In the genomic region with DNA sequence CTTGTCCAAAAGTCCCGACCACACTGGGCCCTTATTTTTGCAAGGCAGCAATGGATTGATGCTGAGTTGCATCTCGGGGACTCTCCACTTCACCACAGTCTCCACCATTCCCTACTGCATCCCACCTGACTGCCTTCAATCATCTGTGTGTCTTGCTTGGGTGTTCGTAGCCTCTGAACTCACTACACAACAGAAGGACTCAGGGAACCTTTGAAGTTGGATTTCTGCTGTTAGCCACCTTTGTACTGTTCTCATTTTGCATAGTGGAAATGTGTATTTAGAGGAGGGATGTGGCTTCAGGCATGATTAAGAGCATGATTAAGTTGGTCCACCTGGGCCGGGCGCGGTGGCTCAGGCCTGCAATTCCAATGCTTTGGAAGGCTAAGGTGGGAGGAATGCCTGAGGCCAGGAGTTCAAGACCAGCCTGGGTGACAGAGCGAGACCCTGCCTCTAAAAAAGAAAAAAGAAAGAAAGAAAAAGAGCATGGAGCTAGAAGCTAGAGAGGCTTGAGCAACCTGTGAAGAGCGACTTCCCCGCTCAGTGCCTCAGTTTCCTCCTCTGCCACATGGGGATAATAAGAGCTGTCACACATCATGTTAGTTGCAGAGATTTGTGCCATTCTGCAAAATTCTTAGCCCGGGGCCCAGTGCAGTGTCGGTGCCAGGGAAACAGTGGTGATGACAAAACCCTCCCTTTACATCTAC, we compare ENCODE assay signal across 1 cellular context.
TF ChIP-seq lines count a peak whose summit lies in the region.

No MANE protein-coding gene starts in this region.

TF ChIP-seq in HepG2, 621 proteins besides CTCF, POLR2A, EP300 and RAD21 (continued from another document and continues in another):
- TF ChIP-seq CREB1 (IDR thresholded peaks at IDR 0.05) (peak; percentile 51), CREB1 (CRISPR knock-in tag; IDR thresholded peaks at IDR 0.05) (peak; percentile 62), RBM39 (IDR thresholded peaks at IDR 0.05; ENCODE audit: low read depth, low read length, poor library complexity, severe bottlenecking) (no peak), ZSCAN25 (CRISPR knock-in tag; IDR thresholded peaks at IDR 0.05) (no peak), ZNF549 (CRISPR knock-in tag; IDR thresholded peaks at IDR 0.05) (no peak), ZNF34 (CRISPR knock-in tag; IDR thresholded peaks at IDR 0.05; ENCODE audit: borderline replicate concordance) (no peak), WIZ (CRISPR knock-in tag; IDR thresholded peaks at IDR 0.05) (peak; percentile 66; the same call in 1 of the 2 replicates), ZNF660 (CRISPR knock-in tag; IDR thresholded peaks at IDR 0.05; ENCODE audit: borderline replicate concordance, low read depth) (no peak), ZSCAN22 (CRISPR knock-in tag; IDR thresholded peaks at IDR 0.05) (no peak), BRD4 (CRISPR knock-in tag; IDR thresholded peaks at IDR 0.05) (peak; percentile 82), PCBP2 (optimal IDR thresholded peaks at IDR 0.05; ENCODE audit: low read depth, low read length, poor library complexity, severe bottlenecking) (no peak), ZBTB21 (CRISPR knock-in tag; IDR thresholded peaks at IDR 0.05) (peak; percentile 61; the same call in 1 of the 2 replicates), MTA3 (CRISPR knock-in tag; IDR thresholded peaks at IDR 0.05) (no peak), MTA1 (CRISPR knock-in tag; IDR thresholded peaks at IDR 0.05; ENCODE audit: borderline replicate concordance) (peak; percentile 80; the same call in 1 of the 2 replicates), ZMYM4 (CRISPR knock-in tag; IDR thresholded peaks at IDR 0.05) (peak; percentile 75), EEA1 (CRISPR knock-in tag; IDR thresholded peaks at IDR 0.05; ENCODE audit: borderline replicate concordance) (peak; percentile 85; the same call in 1 of the 2 replicates), ZNF530 (CRISPR knock-in tag; IDR thresholded peaks at IDR 0.05; ENCODE audit: low read depth) (no peak), ZNF234 (CRISPR knock-in tag; conservative IDR thresholded peaks at IDR 0.05) (no peak), ZNF552 (CRISPR knock-in tag; IDR thresholded peaks at IDR 0.05; ENCODE audit: borderline replicate concordance) (peak; percentile 81; the same call in 1 of the 2 replicates), ZNF766 (CRISPR knock-in tag; IDR thresholded peaks at IDR 0.05; ENCODE audit: borderline replicate concordance) (no peak; the same call in 1 of the 2 replicates), ZSCAN12 (CRISPR knock-in tag; IDR thresholded peaks at IDR 0.05) (no peak), SRY (CRISPR knock-in tag; IDR thresholded peaks at IDR 0.05) (0 out of 2 replicates have a peak, but pooled peaks have one; percentile 25), HOXA5 (CRISPR knock-in tag; IDR thresholded peaks at IDR 0.05) (0 out of 2 replicates have a peak, but pooled peaks have one; percentile 41), ZNF446 (CRISPR knock-in tag; IDR thresholded peaks at IDR 0.05) (no peak), SAFB2 (CRISPR knock-in tag; IDR thresholded peaks at IDR 0.05; ENCODE audit: borderline replicate concordance, low read depth) (0 out of 2 replicates have a peak, but pooled peaks have one; percentile 32), ZNF274 (CRISPR knock-in tag; IDR thresholded peaks at IDR 0.05) (0 out of 2 replicates have a peak, but pooled peaks have one; percentile 18)
- TF ChIP-seq, protein P1, sequence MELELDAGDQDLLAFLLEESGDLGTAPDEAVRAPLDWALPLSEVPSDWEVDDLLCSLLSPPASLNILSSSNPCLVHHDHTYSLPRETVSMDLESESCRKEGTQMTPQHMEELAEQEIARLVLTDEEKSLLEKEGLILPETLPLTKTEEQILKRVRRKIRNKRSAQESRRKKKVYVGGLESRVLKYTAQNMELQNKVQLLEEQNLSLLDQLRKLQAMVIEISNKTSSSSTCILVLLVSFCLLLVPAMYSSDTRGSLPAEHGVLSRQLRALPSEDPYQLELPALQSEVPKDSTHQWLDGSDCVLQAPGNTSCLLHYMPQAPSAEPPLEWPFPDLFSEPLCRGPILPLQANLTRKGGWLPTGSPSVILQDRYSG (CRISPR knock-in tag; IDR thresholded peaks at IDR 0.05), result 0 out of 2 replicates have a peak, but pooled peaks have one; percentile 60
- TF ChIP-seq, protein P2, sequence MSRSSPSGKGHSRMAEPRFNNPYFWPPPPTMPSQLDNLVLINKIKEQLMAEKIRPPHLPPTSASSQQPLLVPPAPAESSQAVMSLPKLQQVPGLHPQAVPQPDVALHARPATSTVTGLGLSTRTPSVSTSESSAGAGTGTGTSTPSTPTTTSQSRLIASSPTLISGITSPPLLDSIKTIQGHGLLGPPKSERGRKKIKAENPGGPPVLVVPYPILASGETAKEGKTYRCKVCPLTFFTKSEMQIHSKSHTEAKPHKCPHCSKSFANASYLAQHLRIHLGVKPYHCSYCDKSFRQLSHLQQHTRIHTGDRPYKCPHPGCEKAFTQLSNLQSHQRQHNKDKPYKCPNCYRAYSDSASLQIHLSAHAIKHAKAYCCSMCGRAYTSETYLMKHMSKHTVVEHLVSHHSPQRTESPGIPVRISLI (CRISPR knock-in tag; IDR thresholded peaks at IDR 0.05; ENCODE audit: borderline replicate concordance), result peak; percentile 70
- TF ChIP-seq, protein P3, sequence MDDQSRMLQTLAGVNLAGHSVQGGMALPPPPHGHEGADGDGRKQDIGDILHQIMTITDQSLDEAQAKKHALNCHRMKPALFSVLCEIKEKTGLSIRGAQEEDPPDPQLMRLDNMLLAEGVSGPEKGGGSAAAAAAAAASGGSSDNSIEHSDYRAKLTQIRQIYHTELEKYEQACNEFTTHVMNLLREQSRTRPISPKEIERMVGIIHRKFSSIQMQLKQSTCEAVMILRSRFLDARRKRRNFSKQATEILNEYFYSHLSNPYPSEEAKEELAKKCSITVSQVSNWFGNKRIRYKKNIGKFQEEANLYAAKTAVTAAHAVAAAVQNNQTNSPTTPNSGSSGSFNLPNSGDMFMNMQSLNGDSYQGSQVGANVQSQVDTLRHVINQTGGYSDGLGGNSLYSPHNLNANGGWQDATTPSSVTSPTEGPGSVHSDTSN (CRISPR knock-in tag; IDR thresholded peaks at IDR 0.05; ENCODE audit: borderline replicate concordance), result no peak
- TF ChIP-seq, protein P4, sequence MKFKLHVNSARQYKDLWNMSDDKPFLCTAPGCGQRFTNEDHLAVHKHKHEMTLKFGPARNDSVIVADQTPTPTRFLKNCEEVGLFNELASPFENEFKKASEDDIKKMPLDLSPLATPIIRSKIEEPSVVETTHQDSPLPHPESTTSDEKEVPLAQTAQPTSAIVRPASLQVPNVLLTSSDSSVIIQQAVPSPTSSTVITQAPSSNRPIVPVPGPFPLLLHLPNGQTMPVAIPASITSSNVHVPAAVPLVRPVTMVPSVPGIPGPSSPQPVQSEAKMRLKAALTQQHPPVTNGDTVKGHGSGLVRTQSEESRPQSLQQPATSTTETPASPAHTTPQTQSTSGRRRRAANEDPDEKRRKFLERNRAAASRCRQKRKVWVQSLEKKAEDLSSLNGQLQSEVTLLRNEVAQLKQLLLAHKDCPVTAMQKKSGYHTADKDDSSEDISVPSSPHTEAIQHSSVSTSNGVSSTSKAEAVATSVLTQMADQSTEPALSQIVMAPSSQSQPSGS (CRISPR knock-in tag; IDR thresholded peaks at IDR 0.05), result peak; percentile 75
- TF ChIP-seq, protein P5, sequence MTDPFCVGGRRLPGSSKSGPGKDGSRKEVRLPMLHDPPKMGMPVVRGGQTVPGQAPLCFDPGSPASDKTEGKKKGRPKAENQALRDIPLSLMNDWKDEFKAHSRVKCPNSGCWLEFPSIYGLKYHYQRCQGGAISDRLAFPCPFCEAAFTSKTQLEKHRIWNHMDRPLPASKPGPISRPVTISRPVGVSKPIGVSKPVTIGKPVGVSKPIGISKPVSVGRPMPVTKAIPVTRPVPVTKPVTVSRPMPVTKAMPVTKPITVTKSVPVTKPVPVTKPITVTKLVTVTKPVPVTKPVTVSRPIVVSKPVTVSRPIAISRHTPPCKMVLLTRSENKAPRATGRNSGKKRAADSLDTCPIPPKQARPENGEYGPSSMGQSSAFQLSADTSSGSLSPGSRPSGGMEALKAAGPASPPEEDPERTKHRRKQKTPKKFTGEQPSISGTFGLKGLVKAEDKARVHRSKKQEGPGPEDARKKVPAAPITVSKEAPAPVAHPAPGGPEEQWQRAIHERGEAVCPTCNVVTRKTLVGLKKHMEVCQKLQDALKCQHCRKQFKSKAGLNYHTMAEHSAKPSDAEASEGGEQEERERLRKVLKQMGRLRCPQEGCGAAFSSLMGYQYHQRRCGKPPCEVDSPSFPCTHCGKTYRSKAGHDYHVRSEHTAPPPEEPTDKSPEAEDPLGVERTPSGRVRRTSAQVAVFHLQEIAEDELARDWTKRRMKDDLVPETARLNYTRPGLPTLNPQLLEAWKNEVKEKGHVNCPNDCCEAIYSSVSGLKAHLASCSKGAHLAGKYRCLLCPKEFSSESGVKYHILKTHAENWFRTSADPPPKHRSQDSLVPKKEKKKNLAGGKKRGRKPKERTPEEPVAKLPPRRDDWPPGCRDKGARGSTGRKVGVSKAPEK (CRISPR knock-in tag; IDR thresholded peaks at IDR 0.05; ENCODE audit: borderline replicate concordance), result no peak
- TF ChIP-seq, protein P6, sequence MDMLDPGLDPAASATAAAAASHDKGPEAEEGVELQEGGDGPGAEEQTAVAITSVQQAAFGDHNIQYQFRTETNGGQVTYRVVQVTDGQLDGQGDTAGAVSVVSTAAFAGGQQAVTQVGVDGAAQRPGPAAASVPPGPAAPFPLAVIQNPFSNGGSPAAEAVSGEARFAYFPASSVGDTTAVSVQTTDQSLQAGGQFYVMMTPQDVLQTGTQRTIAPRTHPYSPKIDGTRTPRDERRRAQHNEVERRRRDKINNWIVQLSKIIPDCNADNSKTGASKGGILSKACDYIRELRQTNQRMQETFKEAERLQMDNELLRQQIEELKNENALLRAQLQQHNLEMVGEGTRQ (IDR thresholded peaks at IDR 0.05; ENCODE audit: low read depth, low read length), result no peak
- TF ChIP-seq, protein P6 (CRISPR knock-in tag; IDR thresholded peaks at IDR 0.05; ENCODE audit: borderline replicate concordance), result no peak
- TF ChIP-seq, protein P7, sequence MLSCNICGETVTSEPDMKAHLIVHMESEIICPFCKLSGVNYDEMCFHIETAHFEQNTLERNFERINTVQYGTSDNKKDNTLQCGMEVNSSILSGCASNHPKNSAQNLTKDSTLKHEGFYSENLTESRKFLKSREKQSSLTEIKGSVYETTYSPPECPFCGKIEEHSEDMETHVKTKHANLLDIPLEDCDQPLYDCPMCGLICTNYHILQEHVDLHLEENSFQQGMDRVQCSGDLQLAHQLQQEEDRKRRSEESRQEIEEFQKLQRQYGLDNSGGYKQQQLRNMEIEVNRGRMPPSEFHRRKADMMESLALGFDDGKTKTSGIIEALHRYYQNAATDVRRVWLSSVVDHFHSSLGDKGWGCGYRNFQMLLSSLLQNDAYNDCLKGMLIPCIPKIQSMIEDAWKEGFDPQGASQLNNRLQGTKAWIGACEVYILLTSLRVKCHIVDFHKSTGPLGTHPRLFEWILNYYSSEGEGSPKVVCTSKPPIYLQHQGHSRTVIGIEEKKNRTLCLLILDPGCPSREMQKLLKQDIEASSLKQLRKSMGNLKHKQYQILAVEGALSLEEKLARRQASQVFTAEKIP (CRISPR knock-in tag; IDR thresholded peaks at IDR 0.05; ENCODE audit: borderline replicate concordance), result no peak
- TF ChIP-seq, protein P8, sequence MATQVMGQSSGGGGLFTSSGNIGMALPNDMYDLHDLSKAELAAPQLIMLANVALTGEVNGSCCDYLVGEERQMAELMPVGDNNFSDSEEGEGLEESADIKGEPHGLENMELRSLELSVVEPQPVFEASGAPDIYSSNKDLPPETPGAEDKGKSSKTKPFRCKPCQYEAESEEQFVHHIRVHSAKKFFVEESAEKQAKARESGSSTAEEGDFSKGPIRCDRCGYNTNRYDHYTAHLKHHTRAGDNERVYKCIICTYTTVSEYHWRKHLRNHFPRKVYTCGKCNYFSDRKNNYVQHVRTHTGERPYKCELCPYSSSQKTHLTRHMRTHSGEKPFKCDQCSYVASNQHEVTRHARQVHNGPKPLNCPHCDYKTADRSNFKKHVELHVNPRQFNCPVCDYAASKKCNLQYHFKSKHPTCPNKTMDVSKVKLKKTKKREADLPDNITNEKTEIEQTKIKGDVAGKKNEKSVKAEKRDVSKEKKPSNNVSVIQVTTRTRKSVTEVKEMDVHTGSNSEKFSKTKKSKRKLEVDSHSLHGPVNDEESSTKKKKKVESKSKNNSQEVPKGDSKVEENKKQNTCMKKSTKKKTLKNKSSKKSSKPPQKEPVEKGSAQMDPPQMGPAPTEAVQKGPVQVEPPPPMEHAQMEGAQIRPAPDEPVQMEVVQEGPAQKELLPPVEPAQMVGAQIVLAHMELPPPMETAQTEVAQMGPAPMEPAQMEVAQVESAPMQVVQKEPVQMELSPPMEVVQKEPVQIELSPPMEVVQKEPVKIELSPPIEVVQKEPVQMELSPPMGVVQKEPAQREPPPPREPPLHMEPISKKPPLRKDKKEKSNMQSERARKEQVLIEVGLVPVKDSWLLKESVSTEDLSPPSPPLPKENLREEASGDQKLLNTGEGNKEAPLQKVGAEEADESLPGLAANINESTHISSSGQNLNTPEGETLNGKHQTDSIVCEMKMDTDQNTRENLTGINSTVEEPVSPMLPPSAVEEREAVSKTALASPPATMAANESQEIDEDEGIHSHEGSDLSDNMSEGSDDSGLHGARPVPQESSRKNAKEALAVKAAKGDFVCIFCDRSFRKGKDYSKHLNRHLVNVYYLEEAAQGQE (IDR thresholded peaks at IDR 0.05; ENCODE audit: borderline replicate concordance in 1 of 2, low read depth in 1 of 2, low read length in 2 of 2), result no peak
